Comparison of ENCODE assay signal across 8 cellular contexts in genomic region chrX:16786791-16787735, GRCh38. TPM values are rescaled to one million over a fixed set of nuclear protein-coding genes. Genes with fewer than 3 reads are reported as not detected.
DNase-seq lines count a peak whose midpoint lies in the region; ATAC-seq and TF ChIP-seq lines count a peak whose summit lies in the region.

No MANE protein-coding gene starts in this region.

- no peaks in the 10 kb centered on the region for H3K27me3 Mint-ChIP-seq in activated T-helper 1 cell treated with anti-CD3 and anti-CD28 coated beads, Interleukin-12 subunit alpha, Interleukin-12 subunit beta, Interleukin-2, Interleukin-4 antibody, amounts not matched to agents 30 ng/mL and 10 ng/mL and 1 ng/mL, durations not matched to agents 14 hours and 24 hours and 36 hours (ENCODE audit: insufficient read depth)

- no peaks in the 10 kb centered on the region for H3K36me3 Mint-ChIP-seq in activated T-helper 1 cell treated with anti-CD3 and anti-CD28 coated beads, Interleukin-12 subunit alpha, Interleukin-12 subunit beta, Interleukin-2, Interleukin-4 antibody, amounts not matched to agents 30 ng/mL and 10 ng/mL and 1 ng/mL, durations not matched to agents 14 hours and 24 hours and 36 hours (ENCODE audit: low read depth)

- peak; percentile 8 for ATAC-seq in GM21515 (IDR thresholded peaks at IDR 0.05; ENCODE audit: unreplicated experiment)
- ATAC-seq in upper lobe of right lung = peak; percentile 47

- peak overlapping the region; percentile 62 to 86 (median 70) for H3K4me3 ChIP-seq in BLaER1 treated with 17β-estradiol and CSF1 and Interleukin-3, amounts not matched to agents 10 nM and 100 nM
- H3K4me3 ChIP-seq in fibroblast of pulmonary artery (replicated peaks; ENCODE audit: low read depth, low read length) (peak overlapping the region; percentile 77), neutrophil (ENCODE audit: low read depth in 1 of 2, low read length in 1 of 2) (peak overlapping the region; percentile 69 to 83), upper lobe of right lung (peak overlapping the region; percentile 60)

- H3K4me2 ChIP-seq in BLaER1 treated with 17β-estradiol and CSF1 and Interleukin-3, amounts not matched to agents 10 nM and 100 nM = peak overlapping the region; percentile 78 to 90 (median 84)

- TF ChIP-seq CTCF in fibroblast of pulmonary artery (IDR thresholded peaks at IDR 0.05; ENCODE audit: low read length, missing control alignments) (no peak), neutrophil (IDR thresholded peaks at IDR 0.05) (no peak), upper lobe of right lung (IDR thresholded peaks at IDR 0.05) (no peak)

- peaks cover 7 to 31% (median 18%) of the 10 kb centered on the region in 11 experiments; a peak in 19 of 22 replicates for H3K36me3 ChIP-seq in BLaER1 treated with 17β-estradiol and CSF1 and Interleukin-3, amounts not matched to agents 10 nM and 100 nM
- no peaks in the 10 kb centered on the region for H3K36me3 ChIP-seq in neutrophil
- no peaks in the 10 kb centered on the region for H3K36me3 ChIP-seq in upper lobe of right lung

- H3K4me1 ChIP-seq in BLaER1 treated with 17β-estradiol and CSF1 and Interleukin-3, amounts not matched to agents 10 nM and 100 nM = peaks cover 10 to 31% (median 25%) of the 10 kb centered on the region in 10 experiments; a peak in 19 of 20 replicates
- H3K4me1 ChIP-seq in neutrophil (ENCODE audit: control insufficient read depth in 1 of 2, insufficient read depth in 1 of 2, low read depth in 1 of 2, low read length in 1 of 2) (peaks cover 5 to 29% of the 10 kb centered on the region in 2 experiments), upper lobe of right lung (no peaks in the 10 kb centered on the region)

- no peaks in the 10 kb centered on the region for H3K9me3 ChIP-seq in BLaER1 treated with 17β-estradiol and CSF1 and Interleukin-3, amounts not matched to agents 10 nM and 100 nM (replicated peaks in 1 of 11)
- H3K9me3 ChIP-seq in neutrophil (no peaks in the 10 kb centered on the region), upper lobe of right lung (no peaks in the 10 kb centered on the region)

- DNase-seq in NCI-H2171 treated with DMSO at 0.1 percent for 48 hours (lab: John Stamatoyannopoulos, UW) (peak; percentile 44), fibroblast of pulmonary artery (ENCODE audit: low read depth) (peak; percentile 3), upper lobe of right lung (peak; percentile 69), DMS79 treated with DMSO at 0.1 percent for 48 hours (lab: John Stamatoyannopoulos, UW) (no peak)
- DNase-seq in activated T-helper 1 cell treated with anti-CD3 and anti-CD28 coated beads, Interleukin-12 subunit alpha, Interleukin-12 subunit beta, Interleukin-2, Interleukin-4 antibody, amounts not matched to agents 30 ng/mL and 10 ng/mL and 1 ng/mL, durations not matched to agents 14 hours and 24 hours and 36 hours (ENCODE audit: low spot score) = peak; percentile 10

- no peaks in the 10 kb centered on the region for H3K9me3 Mint-ChIP-seq in activated T-helper 1 cell treated with anti-CD3 and anti-CD28 coated beads, Interleukin-12 subunit alpha, Interleukin-12 subunit beta, Interleukin-2, Interleukin-4 antibody, amounts not matched to agents 30 ng/mL and 10 ng/mL and 1 ng/mL, durations not matched to agents 14 hours and 24 hours and 36 hours

- peak overlapping the region; percentile 47 to 86 (median 79); a peak in 21 of 22 replicates for H3K27ac ChIP-seq in BLaER1 treated with 17β-estradiol and CSF1 and Interleukin-3, amounts not matched to agents 10 nM and 100 nM
- H3K27ac ChIP-seq in neutrophil (peak overlapping the region; percentile 79), upper lobe of right lung (peak overlapping the region; percentile 78)

- peaks cover 0 to 54% (median 43%) of the 10 kb centered on the region in 11 experiments; a peak in 16 of 22 replicates for H4K20me1 ChIP-seq in BLaER1 treated with 17β-estradiol and CSF1 and Interleukin-3, amounts not matched to agents 10 nM and 100 nM

- peak overlapping the region; percentile 44 for H3K27ac Mint-ChIP-seq in activated T-helper 1 cell treated with anti-CD3 and anti-CD28 coated beads, Interleukin-12 subunit alpha, Interleukin-12 subunit beta, Interleukin-2, Interleukin-4 antibody, amounts not matched to agents 30 ng/mL and 10 ng/mL and 1 ng/mL, durations not matched to agents 14 hours and 24 hours and 36 hours

- H3K9ac ChIP-seq in BLaER1 treated with 17β-estradiol and CSF1 and Interleukin-3, amounts not matched to agents 10 nM and 100 nM = peak overlapping the region; percentile 79 to 87 (median 84)

- peaks cover 9 to 42% (median 33%) of the 10 kb centered on the region in 11 experiments; a peak in 21 of 22 replicates for H3K27me3 ChIP-seq in BLaER1 treated with 17β-estradiol and CSF1 and Interleukin-3, amounts not matched to agents 10 nM and 100 nM
- H3K27me3 ChIP-seq in neutrophil = no peaks in the 10 kb centered on the region
- no peaks in the 10 kb centered on the region for H3K27me3 ChIP-seq in upper lobe of right lung

- peak overlapping the region; percentile 92 for H3K4me3 Mint-ChIP-seq in activated T-helper 1 cell treated with anti-CD3 and anti-CD28 coated beads, Interleukin-12 subunit alpha, Interleukin-12 subunit beta, Interleukin-2, Interleukin-4 antibody, amounts not matched to agents 30 ng/mL and 10 ng/mL and 1 ng/mL, durations not matched to agents 14 hours and 24 hours and 36 hours

- intact Hi-C loops in activated T-helper 1 cell treated with anti-CD3 and anti-CD28 coated beads, Interleukin-12 subunit alpha, Interleukin-12 subunit beta, Interleukin-2, Interleukin-4 antibody, amounts not matched to agents 30 ng/mL and 10 ng/mL and 1 ng/mL, durations not matched to agents 14 hours and 24 hours and 36 hours (cut with micrococcal nuclease) = loop anchor here (1.0 to 5.0 kb wide), 5 partner anchors 40 to 1640 kb away; partner anchors contain the start of genes CA5B, CDKL5, RBBP7 and SYAP1
- intact Hi-C loops in upper lobe of right lung (cut with DNase I) = no loop called here

- H3K4me1 Mint-ChIP-seq in activated T-helper 1 cell treated with anti-CD3 and anti-CD28 coated beads, Interleukin-12 subunit alpha, Interleukin-12 subunit beta, Interleukin-2, Interleukin-4 antibody, amounts not matched to agents 30 ng/mL and 10 ng/mL and 1 ng/mL, durations not matched to agents 14 hours and 24 hours and 36 hours (ENCODE audit: low read depth) = peaks cover 11% of the 10 kb centered on the region

RNA-seq across cellular contexts. Expression of gene TXLNG, which starts 0.8 kb away (rescaled TPM):
- 23.8 and 25.4 TPM in 2 replicates for total RNA-seq in activated T-helper 1 cell treated with anti-CD3 and anti-CD28 coated beads, Interleukin-12 subunit alpha, Interleukin-12 subunit beta, Interleukin-2, Interleukin-4 antibody, amounts not matched to agents 30 ng/mL and 10 ng/mL and 1 ng/mL, durations not matched to agents 14 hours and 24 hours and 36 hours
- 12.1 TPM for total RNA-seq in upper lobe of right lung
